In the genomic region with DNA sequence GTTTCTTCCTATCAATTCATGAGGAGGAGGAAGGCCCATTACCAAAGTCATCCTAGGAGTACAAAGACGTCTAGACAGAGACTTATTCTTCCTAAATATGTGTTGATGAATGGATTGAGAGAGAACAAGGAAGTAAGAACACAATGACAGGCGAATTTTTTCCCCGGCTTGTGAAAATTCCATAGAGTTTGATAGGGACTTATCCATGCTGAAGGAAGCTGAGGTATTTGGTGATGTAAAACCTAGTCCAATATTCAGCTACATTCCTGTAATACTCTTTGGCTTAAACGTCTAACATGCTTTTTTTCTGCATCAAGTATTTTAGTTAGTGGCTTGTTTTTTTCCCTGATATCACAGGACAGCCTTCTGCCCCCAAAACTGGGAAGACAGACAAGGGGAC, we compare ENCODE assay signal across 18 cellular contexts.
DNase-seq lines count a peak whose midpoint lies in the region; ATAC-seq and TF ChIP-seq lines count a peak whose summit lies in the region.
"Had no signal": no experiment of that assay in that cellular context is flagged by ENCODE, and none has a peak within 500 bp of the region (broad histone marks: within the 10 kb centered on the region; RNA-seq: fewer than 3 reads in every experiment).

No MANE protein-coding gene starts in this region.

- no peak overlapping the region for H2BK15ac ChIP-seq in H9 (ENCODE audit: low read depth, low read length)

- H3K56ac ChIP-seq in H9 (ENCODE audit: insufficient read length, low read depth, low read length), result no peak overlapping the region

- H3K79me1 ChIP-seq in trophoblast cell (ENCODE audit: low read length) (no peaks in the 10 kb centered on the region), H9 (ENCODE audit: insufficient read depth, low read depth, low read length, poor library complexity, severe bottlenecking) (no peaks in the 10 kb centered on the region)

- H3K4me1 ChIP-seq in GM23338 (ENCODE audit: insufficient read depth) (no peaks in the 10 kb centered on the region), trophoblast cell (ENCODE audit: control insufficient read depth in 1 of 2, insufficient read depth in 2 of 2, low read length in 2 of 2) (no peaks in the 10 kb centered on the region), H9 (ENCODE audit: insufficient read depth, low read length) (no peaks in the 10 kb centered on the region)
- H3K4me1 ChIP-seq: A549, HAP-1 had no signal

- H3K9me3 ChIP-seq in trophoblast cell (ENCODE audit: insufficient read depth, low read depth, low read length) (no peaks in the 10 kb centered on the region), H9 (ENCODE audit: control insufficient read depth, low read depth, low read length) (no peaks in the 10 kb centered on the region)
- H3K9me3 ChIP-seq: A549, HAP-1 had no signal

- H3K9me3 Mint-ChIP-seq in GM23338 (no peaks in the 10 kb centered on the region), H9 (peaks cover 8% of the 10 kb centered on the region in 2 experiments; a peak in 3 of 5 replicates)

- H3K27me3 ChIP-seq in GM23338 (ENCODE audit: insufficient read depth) (no peaks in the 10 kb centered on the region), trophoblast cell (ENCODE audit: insufficient read depth, low read length) (no peaks in the 10 kb centered on the region), H9 (ENCODE audit: insufficient read depth, low read length) (no peaks in the 10 kb centered on the region)

- H3K4ac ChIP-seq in trophoblast cell (ENCODE audit: low read depth, low read length), result no peak overlapping the region
- no peak overlapping the region for H3K4ac ChIP-seq in H9 (ENCODE audit: low read depth, low read length)

- H3K27ac ChIP-seq in GM23338 (ENCODE audit: low read depth) (no peak overlapping the region), trophoblast cell (ENCODE audit: low read depth, low read length) (no peak overlapping the region), H9 (ENCODE audit: insufficient read length, low read depth, low read length) (no peak overlapping the region)
- H3K27ac ChIP-seq: 22Rv1, A549 had no signal

- WGBS in trophoblast cell (ENCODE audit: extremely low coverage, insufficient coverage, insufficient read length), result no CpG with 5 or more reads among the region's 4 CpGs
- WGBS in H9 (ENCODE audit: extremely low coverage, insufficient read length, low lambda C conversion rate), result no CpG with 5 or more reads among the region's 4 CpGs

- H2BK12ac ChIP-seq in trophoblast cell (ENCODE audit: low read length), result no peak overlapping the region
- no peak overlapping the region for H2BK12ac ChIP-seq in H9 (ENCODE audit: insufficient read length, low read depth, low read length)

- in situ Hi-C loops in astrocyte of the spinal cord (cut with HindIII; ENCODE audit: low sequenced_read_pairs), result no loop called here

- H3K36me3 Mint-ChIP-seq in GM23338 (ENCODE audit: low read depth) (no peaks in the 10 kb centered on the region), H9 (ENCODE audit: insufficient read depth in 1 of 3, low read depth in 3 of 3) (no peaks in the 10 kb centered on the region; a peak in 1 of 7 replicates)
- H3K36me3 Mint-ChIP-seq: CD4-positive, CD25-positive, alpha-beta regulatory T cell; CD8-positive, alpha-beta memory T cell had no signal

- CTCF ChIA-PET in AG04449 (lab: Yijun Ruan, JAX), result no interaction called here

- H2BK5ac ChIP-seq in trophoblast cell (ENCODE audit: low read depth, low read length, poor library complexity) (no peak overlapping the region), H9 (ENCODE audit: insufficient read length, low read length) (no peak overlapping the region)

- H3K79me2 ChIP-seq in GM23338 (replicated peaks; ENCODE audit: insufficient read depth) (no peaks in the 10 kb centered on the region), trophoblast cell (ENCODE audit: control insufficient read depth, insufficient read depth, low read length, poor library complexity) (no peaks in the 10 kb centered on the region), H9 (ENCODE audit: insufficient read depth, low read length) (no peaks in the 10 kb centered on the region)

- no peak overlapping the region for H3K4me3 Mint-ChIP-seq in GM23338
- H3K4me3 Mint-ChIP-seq in H9, result no peak overlapping the region
- H3K4me3 Mint-ChIP-seq: B cell; CD4-positive, CD25-positive, alpha-beta regulatory T cell; CD8-positive, alpha-beta memory T cell had no signal

- no peak overlapping the region for H3K14ac ChIP-seq in trophoblast cell (ENCODE audit: low read length)
- no peak overlapping the region for H3K14ac ChIP-seq in H9 (ENCODE audit: insufficient read depth, low read length)

- H3K4me3 ChIP-seq in AG04449 (ENCODE audit: low read depth, low read length), result no peak overlapping the region
- H3K4me3 ChIP-seq in GM23338, result no peak overlapping the region
- no peak overlapping the region for H3K4me3 ChIP-seq in astrocyte of the spinal cord (ENCODE audit: low read depth, low read length)
- H3K4me3 ChIP-seq in trophoblast cell (ENCODE audit: low read depth, low read length), result no peak overlapping the region
- H3K4me3 ChIP-seq: A549, HAP-1 had no signal

- peaks cover 3% of the 10 kb centered on the region for H3K27me3 Mint-ChIP-seq in GM23338 (ENCODE audit: insufficient read depth, low read depth, poor library complexity)
- no peaks in the 10 kb centered on the region; the same call in 1 of the 2 replicates for H3K27me3 Mint-ChIP-seq in H9 (ENCODE audit: low read depth)
- H3K27me3 Mint-ChIP-seq: B cell; CD4-positive, CD25-positive, alpha-beta regulatory T cell; CD8-positive, alpha-beta memory T cell had no signal

- H3K36me3 ChIP-seq in GM23338 (ENCODE audit: insufficient read depth), result no peaks in the 10 kb centered on the region
- H3K36me3 ChIP-seq in trophoblast cell (ENCODE audit: control insufficient read depth in 1 of 2, insufficient read depth in 2 of 2, low read length in 2 of 2), result no peaks in the 10 kb centered on the region
- H3K36me3 ChIP-seq: HAP-1 had no signal

- H2BK20ac ChIP-seq in H9 (ENCODE audit: low read depth, low read length, poor library complexity, severe bottlenecking), result no peak overlapping the region

- no peak overlapping the region for H4K12ac ChIP-seq in trophoblast cell (ENCODE audit: low read depth, low read length)

- H3K27ac Mint-ChIP-seq in GM23338 (no peak overlapping the region), H9 (no peak overlapping the region)
- H3K27ac Mint-ChIP-seq: B cell; CD4-positive, CD25-positive, alpha-beta regulatory T cell; CD8-positive, alpha-beta memory T cell had no signal

- H4K91ac ChIP-seq in trophoblast cell (ENCODE audit: low read depth, low read length) (no peak overlapping the region), H9 (ENCODE audit: insufficient read length, low read depth, low read length) (no peak overlapping the region)

- H3K9me2 ChIP-seq in GM23338 (ENCODE audit: insufficient read depth), result peaks cover 10% of the 10 kb centered on the region

- DNase-seq in AG04449 (ENCODE audit: low read depth, low spot score) (peak; percentile 26), GM23338 (ENCODE audit: low spot score) (no peak), astrocyte of the spinal cord (ENCODE audit: low read depth, low spot score) (peak; percentile 1), trophoblast cell (peak; percentile 18 to 69), H9 (no peak), NCI-H226 (no peak)
- no peak for DNase-seq in stimulated activated CD4-positive, alpha-beta T cell treated with anti-CD3 and anti-CD28 coated beads, Interleukin-15, amount 100 ng/mL, for 24 hours
- DNase-seq: C1 segment of cervical spinal cord; CD4-positive, CD25-positive, alpha-beta regulatory T cell; CD8-positive, alpha-beta memory T cell; COR-L47; KG1 had no signal

- no peak overlapping the region for H3K23ac ChIP-seq in trophoblast cell (ENCODE audit: low read length)
- no peak overlapping the region for H3K23ac ChIP-seq in H9 (ENCODE audit: insufficient read length, low read depth, low read length)

- no peak overlapping the region for H3K4me2 ChIP-seq in GM23338
- H3K4me2 ChIP-seq in trophoblast cell (ENCODE audit: low read length), result no peak overlapping the region
- no peak overlapping the region for H3K4me2 ChIP-seq in H9 (ENCODE audit: insufficient read depth, insufficient read length, low read length)
- H3K4me2 ChIP-seq: A549 had no signal

- TF ChIP-seq CTCF in AG04449 (IDR thresholded peaks at IDR 0.05; ENCODE audit: insufficient read depth, low read length, missing control alignments) (no peak), GM23338 (conservative IDR thresholded peaks at IDR 0.05; ENCODE audit: low read depth in 2 of 2) (no peak), astrocyte of the spinal cord (IDR thresholded peaks at IDR 0.05; ENCODE audit: low read depth, low read length) (no peak), H9 (conservative IDR thresholded peaks at IDR 0.05) (no peak)

- H3K18ac ChIP-seq in trophoblast cell (ENCODE audit: low read length) (no peak overlapping the region), H9 (ENCODE audit: insufficient read length, low read depth, low read length) (no peak overlapping the region)

- H4K8ac ChIP-seq in trophoblast cell (ENCODE audit: low read depth, low read length), result no peak overlapping the region
- no peak overlapping the region for H4K8ac ChIP-seq in H9 (replicated peaks; ENCODE audit: insufficient read length, low read depth, low read length)

- H3F3A ChIP-seq in GM23338 (replicated peaks; ENCODE audit: low read depth), result no peaks in the 10 kb centered on the region

- no peak overlapping the region for H2AK5ac ChIP-seq in trophoblast cell (ENCODE audit: low read length)
- no peak overlapping the region for H2AK5ac ChIP-seq in H9 (ENCODE audit: insufficient read length, low read length)

- H3K4me1 Mint-ChIP-seq in GM23338 (no peaks in the 10 kb centered on the region), H9 (no peaks in the 10 kb centered on the region)
- H3K4me1 Mint-ChIP-seq: B cell; CD4-positive, CD25-positive, alpha-beta regulatory T cell; CD8-positive, alpha-beta memory T cell had no signal

- no peaks in the 10 kb centered on the region for H4K20me1 ChIP-seq in GM23338 (replicated peaks; ENCODE audit: insufficient read depth)
- H4K20me1 ChIP-seq in H9 (ENCODE audit: control insufficient read depth, insufficient read depth, insufficient read length), result no peaks in the 10 kb centered on the region

- H3K9ac ChIP-seq in trophoblast cell (ENCODE audit: low read length), result no peak overlapping the region
- H3K9ac ChIP-seq in H9 (ENCODE audit: extremely low read depth, insufficient read length, low read length), result no peak overlapping the region

- ATAC-seq in GM23338 (no peak), esophagus mucosa (no peak)
- ATAC-seq: A549, HepG2 had no signal

- no peak overlapping the region for H2BK120ac ChIP-seq in trophoblast cell (ENCODE audit: insufficient read depth, low read length, poor library complexity)
- H2BK120ac ChIP-seq in H9 (ENCODE audit: low read depth, low read length, poor library complexity, severe bottlenecking), result no peak overlapping the region

- POLR2A ChIA-PET in AG04449 (lab: Yijun Ruan, JAX), result no interaction called here

- no peak overlapping the region for H3T11ph ChIP-seq in H9 (ENCODE audit: low read length)

- no peaks in the 10 kb centered on the region for H3K23me2 ChIP-seq in H9 (ENCODE audit: insufficient read length, low read depth, low read length, poor library complexity, severe bottlenecking)

- 0 out of 2 replicates have a peak overlapping the region, but pooled peaks have one; percentile 63 for H2AFZ ChIP-seq in GM23338
- no peak overlapping the region for H2AFZ ChIP-seq in trophoblast cell (ENCODE audit: insufficient read depth, low read length, poor library complexity)
- no peak overlapping the region for H2AFZ ChIP-seq in H9 (ENCODE audit: low read length)

- H4K5ac ChIP-seq in H9 (ENCODE audit: insufficient read length, low read depth, low read length), result no peak overlapping the region

Comparison
In these comparisons a context has a peak if more than half of its experiments do, and no peak if none do; other contexts are left out.
1. DNase-seq: peak in AG04449 (single experiment), astrocyte of the spinal cord (single experiment) and trophoblast cell (2 of 2); none in GM23338 (single experiment), stimulated activated CD4-positive, alpha-beta T cell treated with anti-CD3 and anti-CD28 coated beads, Interleukin-15, amount 100 ng/mL, for 24 hours (single experiment), H9 (single experiment) and NCI-H226 (single experiment).